In genomic region chr11:13140028-13140870, GRCh38 we compare ENCODE assay signal across 8 cellular contexts.
A peak's percentile ranks its signal among the peaks of the same experiment; 100 is the strongest.
DNase-seq lines count a peak whose midpoint lies in the region; ATAC-seq and TF ChIP-seq lines count a peak whose summit lies in the region.

No MANE protein-coding gene starts in this region.

- TF ChIP-seq EP300 in tibial nerve (IDR thresholded peaks at IDR 0.05) = no peak

- TF ChIP-seq POLR2A in tibial nerve (IDR thresholded peaks at IDR 0.05) = no peak

- peak; percentile 52 for DNase-seq in AG08395 (ENCODE audit: low spot score)
- DNase-seq in GM20000 (ENCODE audit: low spot score) = peak; percentile 21
- peak; percentile 73 for DNase-seq in HK-2 (ENCODE audit: unreplicated experiment)
- DNase-seq in choroid plexus epithelial cell (ENCODE audit: low read depth) = peak; percentile 47
- peak; percentile 84 for DNase-seq in upper lobe of right lung
- DNase-seq in cerebellar cortex (ENCODE audit: low spot score) = no peak
- DNase-seq in tibial nerve (ENCODE audit: low spot score in 2 of 2) = no peak
- DNase-seq in omental fat pad (ENCODE audit: low spot score) = no peak

- H3K4me1 ChIP-seq in upper lobe of right lung (no peaks in the 10 kb centered on the region), tibial nerve (peaks cover 0 to 11% (median 4%) of the 10 kb centered on the region in 4 donors)

- intact Hi-C loops in upper lobe of right lung (cut with DNase I) = no loop called here

- H3K4me3 ChIP-seq in choroid plexus epithelial cell (ENCODE audit: low read depth, low read length) = no peak overlapping the region
- no peak overlapping the region for H3K4me3 ChIP-seq in upper lobe of right lung
- H3K4me3 ChIP-seq in tibial nerve = no peak overlapping the region

- no peaks in the 10 kb centered on the region for H3K9me3 ChIP-seq in upper lobe of right lung
- H3K9me3 ChIP-seq in tibial nerve = no peaks in the 10 kb centered on the region

- H3K27ac ChIP-seq in upper lobe of right lung (no peak overlapping the region), tibial nerve (no peak overlapping the region)

- no peaks in the 10 kb centered on the region for H3K36me3 ChIP-seq in upper lobe of right lung
- H3K36me3 ChIP-seq in tibial nerve = no peaks in the 10 kb centered on the region

- 40 to 51% methylated on average over 7 of the region's 7 CpGs for WGBS in tibial nerve, 2 donors

- no peaks in the 10 kb centered on the region for H3K27me3 ChIP-seq in upper lobe of right lung
- no peaks in the 10 kb centered on the region for H3K27me3 ChIP-seq in tibial nerve

- TF ChIP-seq CTCF in GM20000 (IDR thresholded peaks at IDR 0.05; ENCODE audit: extremely low read depth, missing control alignments) = no peak
- TF ChIP-seq CTCF in choroid plexus epithelial cell (conservative IDR thresholded peaks at IDR 0.05; ENCODE audit: low read depth, low read length) = no peak
- TF ChIP-seq CTCF in upper lobe of right lung (IDR thresholded peaks at IDR 0.05) = no peak
- no peak for TF ChIP-seq CTCF in tibial nerve (IDR thresholded peaks at IDR 0.05)
- TF ChIP-seq CTCF in omental fat pad (IDR thresholded peaks at IDR 0.05) = no peak

- ATAC-seq in upper lobe of right lung = peak; percentile 94
- no peak for ATAC-seq in omental fat pad (ENCODE audit: low FRiP score)

Comparison
In these comparisons a context has a peak if more than half of its experiments do, and no peak if none do; other contexts are left out.
1. DNase-seq: peak in AG08395 (single experiment), GM20000 (single experiment), HK-2 (single experiment), choroid plexus epithelial cell (single experiment) and upper lobe of right lung (single experiment); none in cerebellar cortex (single experiment), tibial nerve (0 of 2) and omental fat pad (single experiment).